ENCODE assay signal across 18 cellular contexts in genomic region chr5:12358371-12359090, GRCh38.
DNase-seq lines count a peak whose midpoint lies in the region; ATAC-seq, FAIRE-seq and TF ChIP-seq lines count a peak whose summit lies in the region.
"Had no signal": no experiment of that assay in that cellular context is flagged by ENCODE, and none has a peak within 500 bp of the region (broad histone marks: within the 10 kb centered on the region; RNA-seq: fewer than 3 reads in every experiment).

No MANE protein-coding gene starts in this region.

- intact Hi-C loops in pancreas (cut with DNase I) = no loop called here

- DNase-seq in A172 (ENCODE audit: low spot score) (peak; percentile 5), RWPE2 (ENCODE audit: low spot score) (no peak), chondrocyte (ENCODE audit: low spot score) (no peak), osteocyte (ENCODE audit: extremely low spot score, unreplicated experiment) (no peak), pancreas (no peak), cortex of kidney (lab: John Stamatoyannopoulos, UW) (no peak)
- DNase-seq: CD4-positive, alpha-beta memory T cell; DMS153; DMS79; GDM1; HCEC 1CT had no signal

- H3K9me3 ChIP-seq in RWPE2 (ENCODE audit: severe bottlenecking) (no peaks in the 10 kb centered on the region), pancreas (peaks cover 0 to 3% (median 0%) of the 10 kb centered on the region in 4 donors)

- H3K4me1 Mint-ChIP-seq in chondrocyte (ENCODE audit: low read depth) (peaks cover 24% of the 10 kb centered on the region), osteocyte (ENCODE audit: unreplicated experiment) (peaks cover 20% of the 10 kb centered on the region)
- H3K4me1 Mint-ChIP-seq: CD14-positive monocyte; CD4-positive, alpha-beta memory T cell had no signal

- TF ChIP-seq CTCF in RWPE2 (IDR thresholded peaks at IDR 0.05; ENCODE audit: poor library complexity, severe bottlenecking) (no peak), chondrocyte (IDR thresholded peaks at IDR 0.05) (no peak), osteocyte (IDR thresholded peaks at IDR 0.05) (no peak), pancreas (IDR thresholded peaks at IDR 0.05) (no peak)

- H3K4me3 Mint-ChIP-seq in chondrocyte (ENCODE audit: unreplicated experiment) = no peak overlapping the region
- H3K4me3 Mint-ChIP-seq in osteocyte (ENCODE audit: unreplicated experiment) = no peak overlapping the region
- H3K4me3 Mint-ChIP-seq: CD14-positive monocyte; CD4-positive, alpha-beta memory T cell had no signal

- H3K4me1 ChIP-seq in RWPE2 (ENCODE audit: insufficient read depth, poor library complexity, severe bottlenecking) (peaks cover 9% of the 10 kb centered on the region), pancreas (no peaks in the 10 kb centered on the region)
- H3K4me1 ChIP-seq: BLaER1 had no signal

- H3K36me3 ChIP-seq in RWPE2 (ENCODE audit: low read depth) (no peaks in the 10 kb centered on the region), pancreas (no peaks in the 10 kb centered on the region)
- H3K36me3 ChIP-seq: BLaER1 had no signal

- FAIRE-seq in pancreas (lab: Jason Lieb, UNC) = no peak
- FAIRE-seq: GM12892, GM18507, H54 had no signal

- no peaks in the 10 kb centered on the region for H3K36me3 Mint-ChIP-seq in chondrocyte (ENCODE audit: low read depth)
- H3K36me3 Mint-ChIP-seq in osteocyte (ENCODE audit: unreplicated experiment) = no peaks in the 10 kb centered on the region
- H3K36me3 Mint-ChIP-seq: CD14-positive monocyte; CD4-positive, alpha-beta memory T cell had no signal

- H3K27me3 Mint-ChIP-seq in chondrocyte (ENCODE audit: low read depth) (no peaks in the 10 kb centered on the region), osteocyte (ENCODE audit: unreplicated experiment) (no peaks in the 10 kb centered on the region)
- H3K27me3 Mint-ChIP-seq: CD4-positive, alpha-beta memory T cell had no signal

- H3K9me3 Mint-ChIP-seq in chondrocyte (ENCODE audit: low read depth) = peaks cover 6% of the 10 kb centered on the region
- H3K9me3 Mint-ChIP-seq in osteocyte (ENCODE audit: unreplicated experiment) = peaks cover 7% of the 10 kb centered on the region

- H3K4me3 ChIP-seq in RWPE2 (ENCODE audit: severe bottlenecking) (no peak overlapping the region), pancreas (no peak overlapping the region)
- H3K4me3 ChIP-seq: BLaER1 had no signal

- H3K27ac ChIP-seq in RWPE2 (ENCODE audit: poor library complexity, severe bottlenecking) (no peak overlapping the region), pancreas (no peak overlapping the region)
- H3K27ac ChIP-seq: 22Rv1, BLaER1 had no signal

- peak overlapping the region; percentile 15 for H3K27ac Mint-ChIP-seq in chondrocyte (ENCODE audit: unreplicated experiment)
- peak overlapping the region; percentile 2 for H3K27ac Mint-ChIP-seq in osteocyte (ENCODE audit: unreplicated experiment)
- H3K27ac Mint-ChIP-seq: CD14-positive monocyte; CD4-positive, alpha-beta memory T cell had no signal

- ATAC-seq in RWPE2 (ENCODE audit: low read depth) (peak; percentile 38; the same call in 1 of the 3 replicates), pancreas (no peak), GM21619 (IDR thresholded peaks at IDR 0.05; ENCODE audit: unreplicated experiment) (no peak)

- H3K27me3 ChIP-seq in RWPE2 (ENCODE audit: insufficient read depth, poor library complexity, severe bottlenecking) (no peaks in the 10 kb centered on the region), pancreas (no peaks in the 10 kb centered on the region)
- H3K27me3 ChIP-seq: BLaER1 had no signal

- WGBS in pancreas, 2 donors = 17 to 21% methylated on average over 6 of the region's 6 CpGs
